Comparison of ENCODE assay signal across 10 cellular contexts in genomic region chr17:49910094-49910857, GRCh38. TPM values are rescaled to one million over a fixed set of nuclear protein-coding genes. Genes with fewer than 3 reads are reported as not detected.
DNase-seq lines count a peak whose midpoint lies in the region; ATAC-seq lines count a peak whose summit lies in the region.
"Had no signal": no experiment of that assay in that cellular context is flagged by ENCODE, and none has a peak within 500 bp of the region (broad histone marks: within the 10 kb centered on the region; RNA-seq: fewer than 3 reads in every experiment).

No MANE protein-coding gene starts in this region.

- peak; percentile 40 for DNase-seq in HT1080 (ENCODE audit: low read depth)
- no peak for DNase-seq in activated T-cell treated with anti-CD3 and anti-CD28 coated beads, Interleukin-2, amount 50 U/mL, for 4 hours
- DNase-seq in stimulated activated CD4-positive, alpha-beta T cell treated with anti-CD3 and anti-CD28 coated beads, Interleukin-4, amount 100 ng/mL, for 1 hour, result peak; percentile 46
- no peak for DNase-seq in NCI-H2081 (lab: John Stamatoyannopoulos, UW)
- DNase-seq: caudate nucleus, psoas muscle had no signal

- peaks cover 68% of the 10 kb centered on the region for H3K27me3 ChIP-seq in iPS-18a (ENCODE audit: control insufficient read depth, insufficient read depth, low read length)

- peaks cover 5% of the 10 kb centered on the region for H3K4me1 Mint-ChIP-seq in activated T-cell treated with anti-CD3 and anti-CD28 coated beads, Interleukin-2, amount 50 U/mL, for 4 hours (ENCODE audit: low read depth)

- peak overlapping the region; percentile 53 for H3K4me3 ChIP-seq in iPS-18a (ENCODE audit: low read length)
- H3K4me3 ChIP-seq: psoas muscle had no signal

- H3K9me3 ChIP-seq in iPS-18a (ENCODE audit: control insufficient read depth, low read depth, low read length), result no peaks in the 10 kb centered on the region
- H3K9me3 ChIP-seq: psoas muscle had no signal

- no peak overlapping the region for H3K27ac ChIP-seq in iPS-18a (ENCODE audit: low read length)
- H3K27ac ChIP-seq: psoas muscle had no signal

- H3K9ac ChIP-seq in iPS-18a (ENCODE audit: low read length), result no peak overlapping the region

- peak overlapping the region; percentile 46 for H3K4me3 Mint-ChIP-seq in activated T-cell treated with anti-CD3 and anti-CD28 coated beads, Interleukin-2, amount 50 U/mL, for 4 hours

- peak; percentile 70 to 76 for ATAC-seq in activated T-cell treated with anti-CD3 and anti-CD28 coated beads, Interleukin-2, amount 50 U/mL, for 4 hours
- ATAC-seq in HG03469 (IDR thresholded peaks at IDR 0.05; ENCODE audit: unreplicated experiment) (no peak), HG02610 (IDR thresholded peaks at IDR 0.05; ENCODE audit: unreplicated experiment) (no peak), HG02840 (IDR thresholded peaks at IDR 0.05; ENCODE audit: low FRiP score, unreplicated experiment) (no peak)
- ATAC-seq: psoas muscle had no signal

- peaks cover 6% of the 10 kb centered on the region for H3K4me1 ChIP-seq in iPS-18a (ENCODE audit: control insufficient read depth, low read depth, low read length)
- H3K4me1 ChIP-seq: psoas muscle had no signal

- no peaks in the 10 kb centered on the region for H3K9me3 Mint-ChIP-seq in activated T-cell treated with anti-CD3 and anti-CD28 coated beads, Interleukin-2, amount 50 U/mL, for 4 hours

- no peaks in the 10 kb centered on the region for H3K36me3 ChIP-seq in iPS-18a (ENCODE audit: control insufficient read depth, low read depth, low read length)

- H3K27me3 Mint-ChIP-seq in activated T-cell treated with anti-CD3 and anti-CD28 coated beads, Interleukin-2, amount 50 U/mL, for 4 hours (ENCODE audit: low read depth), result peaks cover 76% of the 10 kb centered on the region

- H3K36me3 Mint-ChIP-seq in activated T-cell treated with anti-CD3 and anti-CD28 coated beads, Interleukin-2, amount 50 U/mL, for 4 hours (ENCODE audit: insufficient read depth), result no peaks in the 10 kb centered on the region

RNA-seq across cellular contexts. Expression of gene DLX4, which starts 58.7 kb away (rescaled TPM):
- total RNA-seq in HT1080 (2014; rRNA removed; shearing (Covaris generic)), result 0.10 and 0.31 TPM in 2 replicates
- 0.10 and 0.67 TPM in 2 replicates for polyA plus RNA-seq in HT1080 (2015; cell fraction: cytosol; rRNA removed)
- 0.32 and 1.7 TPM in 2 replicates for polyA plus RNA-seq in HT1080 (2015; cell fraction: nucleus; rRNA removed)
- total RNA-seq in activated T-cell treated with anti-CD3 and anti-CD28 coated beads, Interleukin-2, amount 50 U/mL, for 4 hours, result 1 to 10 TPM in 1 of 3 donors, under 1 TPM in 2; 0.73 to 1.1 (median 0.99) TPM
- total RNA-seq: psoas muscle had no signal
- polyA plus RNA-seq: psoas muscle had no signal

Comparison
In these comparisons a context has a peak if more than half of its experiments do, and no peak if none do; other contexts are left out.
1. DNase-seq: peak in HT1080 (single experiment) and stimulated activated CD4-positive, alpha-beta T cell treated with anti-CD3 and anti-CD28 coated beads, Interleukin-4, amount 100 ng/mL, for 1 hour (single experiment); none in activated T-cell treated with anti-CD3 and anti-CD28 coated beads, Interleukin-2, amount 50 U/mL, for 4 hours (single experiment) and NCI-H2081 (0 of 2).
2. ATAC-seq: peak in activated T-cell treated with anti-CD3 and anti-CD28 coated beads, Interleukin-2, amount 50 U/mL, for 4 hours (2 of 2); none in HG03469 (single experiment), HG02610 (single experiment) and HG02840 (single experiment).